Comparison of ENCODE assay signal across 30 cellular contexts in the genomic region with DNA sequence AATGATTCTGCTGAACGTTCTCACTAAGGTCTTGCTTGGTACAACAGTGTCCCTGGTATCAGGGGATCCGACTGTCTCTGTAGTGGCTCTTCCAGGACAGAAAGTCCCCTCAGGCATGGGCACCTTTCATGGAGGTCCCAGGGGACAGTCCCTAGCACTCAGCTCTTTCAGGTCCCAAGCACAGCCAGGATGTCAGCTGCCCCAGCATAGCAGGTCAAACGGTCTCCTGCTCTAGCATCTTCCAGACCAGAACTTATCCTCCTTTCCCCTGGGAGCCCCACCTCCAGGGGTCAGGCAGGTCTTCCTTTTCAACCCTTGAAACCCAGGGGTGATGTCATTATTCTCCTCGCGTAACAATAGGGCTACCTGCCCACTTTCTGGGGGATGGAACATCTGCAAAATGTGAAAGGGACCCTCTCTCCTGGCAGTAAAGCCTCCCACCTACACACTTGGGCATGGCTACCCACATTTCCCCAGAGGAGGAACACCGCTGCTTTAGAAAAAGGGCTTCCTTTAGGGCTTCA. TPM values are rescaled to one million over a fixed set of nuclear protein-coding genes. Genes with fewer than 3 reads are reported as not detected.
"Had no signal": no experiment of that assay in that cellular context is flagged by ENCODE, and none has a peak within 500 bp of the region (broad histone marks: within the 10 kb centered on the region; RNA-seq: fewer than 3 reads in every experiment).

No MANE protein-coding gene starts in this region.

- H3K9me3 ChIP-seq: ascending aorta, colonic mucosa had no signal

- H3K36me3 ChIP-seq: brain microvascular endothelial cell had no signal

- H3K27me3 ChIP-seq: ascending aorta, brain microvascular endothelial cell, colonic mucosa, esophagus squamous epithelium, gastroesophageal sphincter had no signal

- H3K27ac Mint-ChIP-seq: activated CD4-positive, alpha-beta memory T cell treated with anti-CD3 and anti-CD28 coated beads, Interleukin-2, amount 10 ng/mL, durations not matched to agents 7 days and 5 days; activated CD4-positive, alpha-beta T cell treated with anti-CD3 and anti-CD28 coated beads for 36 hours; activated CD4-positive, alpha-beta T cell treated with anti-CD3 and anti-CD28 coated beads, Interleukin-2, amount 10 ng/mL, durations not matched to agents 7 days and 5 days; activated naive CD4-positive, alpha-beta T cell treated with anti-CD3 and anti-CD28 coated beads, Interleukin-2, amount 10 ng/mL, durations not matched to agents 7 days and 5 days; activated naive CD8-positive, alpha-beta T cell treated with anti-CD3 and anti-CD28 coated beads, Interleukin-2, amount 10 ng/mL, durations not matched to agents 7 days and 5 days; activated T-cell treated with anti-CD3 and anti-CD28 coated beads, Interleukin-2, amount 50 U/mL, for 24 hours; activated T-cell treated with anti-CD3 and anti-CD28 coated beads, Interleukin-2, amount 50 U/mL, for 72 hours had no signal

- DNase-seq: activated CD4-positive, alpha-beta memory T cell treated with anti-CD3 and anti-CD28 coated beads, Interleukin-2, amount 10 ng/mL, durations not matched to agents 7 days and 5 days; activated CD4-positive, alpha-beta T cell treated with anti-CD3 and anti-CD28 coated beads for 36 hours; activated CD4-positive, alpha-beta T cell treated with anti-CD3 and anti-CD28 coated beads, Interleukin-2, amount 10 ng/mL, durations not matched to agents 7 days and 5 days; activated CD4-positive, alpha-beta T cell treated with anti-CD3 and anti-CD28 coated beads, Interleukin-2, amount 50 U/mL, for 4 hours; activated CD4-positive, CD25-positive, alpha-beta regulatory T cell; activated CD4-positive, CD25-positive, alpha-beta regulatory T cell treated with anti-CD3 and anti-CD28 coated beads, Interleukin-2, amount 50 U/mL, for 72 hours; activated CD8-positive, alpha-beta memory T cell treated with anti-CD3 and anti-CD28 coated beads, Interleukin-2, amount 50 U/mL, for 48 hours; activated gamma-delta T cell; activated naive CD4-positive, alpha-beta T cell; activated naive CD4-positive, alpha-beta T cell treated with anti-CD3 and anti-CD28 coated beads, Interleukin-2, amount 10 ng/mL, durations not matched to agents 7 days and 5 days; activated naive CD8-positive, alpha-beta T cell treated with anti-CD3 and anti-CD28 coated beads, Interleukin-2, amount 10 ng/mL, durations not matched to agents 7 days and 5 days; activated T-cell treated with anti-CD3 and anti-CD28 coated beads for 4 hours; activated T-cell treated with anti-CD3 and anti-CD28 coated beads, Interleukin-2, amount 50 U/mL, for 24 hours; activated T-cell treated with anti-CD3 and anti-CD28 coated beads, Interleukin-2, amount 50 U/mL, for 72 hours; brain microvascular endothelial cell; caudate nucleus; colonic mucosa; effector CD8-positive, alpha-beta T cell; esophagus squamous epithelium; foreskin melanocyte; T-helper 1 cell; T-helper 2 cell had no signal

- H3K4me3 ChIP-seq: ascending aorta, colonic mucosa, esophagus squamous epithelium, gastroesophageal sphincter had no signal

- H3K27ac ChIP-seq: brain microvascular endothelial cell, colonic mucosa, gastroesophageal sphincter had no signal

- FAIRE-seq: endometrium, endothelial cell of umbilical vein had no signal

- H3K4me1 ChIP-seq: ascending aorta, colonic mucosa, gastroesophageal sphincter had no signal

- H3K27me3 Mint-ChIP-seq: activated CD4-positive, alpha-beta memory T cell treated with anti-CD3 and anti-CD28 coated beads, Interleukin-2, amount 10 ng/mL, durations not matched to agents 7 days and 5 days; activated CD4-positive, alpha-beta T cell treated with anti-CD3 and anti-CD28 coated beads for 36 hours; activated CD4-positive, alpha-beta T cell treated with anti-CD3 and anti-CD28 coated beads, Interleukin-2, amount 10 ng/mL, durations not matched to agents 7 days and 5 days; activated naive CD4-positive, alpha-beta T cell treated with anti-CD3 and anti-CD28 coated beads, Interleukin-2, amount 10 ng/mL, durations not matched to agents 7 days and 5 days; activated naive CD8-positive, alpha-beta T cell treated with anti-CD3 and anti-CD28 coated beads, Interleukin-2, amount 10 ng/mL, durations not matched to agents 7 days and 5 days; activated T-cell treated with anti-CD3 and anti-CD28 coated beads, Interleukin-2, amount 50 U/mL, for 24 hours had no signal

- H3K4me1 Mint-ChIP-seq: activated CD4-positive, alpha-beta memory T cell treated with anti-CD3 and anti-CD28 coated beads, Interleukin-2, amount 10 ng/mL, durations not matched to agents 7 days and 5 days; activated CD4-positive, alpha-beta T cell treated with anti-CD3 and anti-CD28 coated beads for 36 hours; activated CD4-positive, alpha-beta T cell treated with anti-CD3 and anti-CD28 coated beads, Interleukin-2, amount 10 ng/mL, durations not matched to agents 7 days and 5 days; activated naive CD4-positive, alpha-beta T cell treated with anti-CD3 and anti-CD28 coated beads, Interleukin-2, amount 10 ng/mL, durations not matched to agents 7 days and 5 days; activated naive CD8-positive, alpha-beta T cell treated with anti-CD3 and anti-CD28 coated beads, Interleukin-2, amount 10 ng/mL, durations not matched to agents 7 days and 5 days had no signal

- H3K4me3 Mint-ChIP-seq: activated CD4-positive, alpha-beta memory T cell treated with anti-CD3 and anti-CD28 coated beads, Interleukin-2, amount 10 ng/mL, durations not matched to agents 7 days and 5 days; activated CD4-positive, alpha-beta T cell treated with anti-CD3 and anti-CD28 coated beads for 36 hours; activated CD4-positive, alpha-beta T cell treated with anti-CD3 and anti-CD28 coated beads, Interleukin-2, amount 10 ng/mL, durations not matched to agents 7 days and 5 days; activated naive CD4-positive, alpha-beta T cell treated with anti-CD3 and anti-CD28 coated beads, Interleukin-2, amount 10 ng/mL, durations not matched to agents 7 days and 5 days; activated naive CD8-positive, alpha-beta T cell treated with anti-CD3 and anti-CD28 coated beads, Interleukin-2, amount 10 ng/mL, durations not matched to agents 7 days and 5 days; activated T-cell treated with anti-CD3 and anti-CD28 coated beads, Interleukin-2, amount 50 U/mL, for 24 hours; activated T-cell treated with anti-CD3 and anti-CD28 coated beads, Interleukin-2, amount 50 U/mL, for 72 hours had no signal

RNA-seq across cellular contexts. Expression of gene CRYBB3, which starts 24.7 kb away (rescaled TPM):
- total RNA-seq: ascending aorta, dermis microvascular lymphatic vessel endothelial cell, esophagus squamous epithelium, fibroblast of lung, fibroblast of villous mesenchyme, gastroesophageal sphincter had no signal
- polyA plus RNA-seq: fibroblast of lung had no signal

RNA-seq across cellular contexts. Expression of gene CRYBB2, which starts 44.5 kb away (rescaled TPM):
- total RNA-seq: activated CD4-positive, alpha-beta memory T cell treated with anti-CD3 and anti-CD28 coated beads, Interleukin-2, amount 10 ng/mL, durations not matched to agents 7 days and 5 days; activated naive CD4-positive, alpha-beta T cell treated with anti-CD3 and anti-CD28 coated beads, Interleukin-2, amount 50 U/mL, for 72 hours; activated naive CD8-positive, alpha-beta T cell treated with anti-CD3 and anti-CD28 coated beads, Interleukin-2, amount 10 ng/mL, durations not matched to agents 7 days and 5 days; ascending aorta; colonic mucosa; dermis microvascular lymphatic vessel endothelial cell; esophagus squamous epithelium; fibroblast of lung; fibroblast of villous mesenchyme; gastroesophageal sphincter had no signal
- polyA plus RNA-seq: fibroblast of lung had no signal
